15 cellular contexts compared by ENCODE assay signal in the genomic region with DNA sequence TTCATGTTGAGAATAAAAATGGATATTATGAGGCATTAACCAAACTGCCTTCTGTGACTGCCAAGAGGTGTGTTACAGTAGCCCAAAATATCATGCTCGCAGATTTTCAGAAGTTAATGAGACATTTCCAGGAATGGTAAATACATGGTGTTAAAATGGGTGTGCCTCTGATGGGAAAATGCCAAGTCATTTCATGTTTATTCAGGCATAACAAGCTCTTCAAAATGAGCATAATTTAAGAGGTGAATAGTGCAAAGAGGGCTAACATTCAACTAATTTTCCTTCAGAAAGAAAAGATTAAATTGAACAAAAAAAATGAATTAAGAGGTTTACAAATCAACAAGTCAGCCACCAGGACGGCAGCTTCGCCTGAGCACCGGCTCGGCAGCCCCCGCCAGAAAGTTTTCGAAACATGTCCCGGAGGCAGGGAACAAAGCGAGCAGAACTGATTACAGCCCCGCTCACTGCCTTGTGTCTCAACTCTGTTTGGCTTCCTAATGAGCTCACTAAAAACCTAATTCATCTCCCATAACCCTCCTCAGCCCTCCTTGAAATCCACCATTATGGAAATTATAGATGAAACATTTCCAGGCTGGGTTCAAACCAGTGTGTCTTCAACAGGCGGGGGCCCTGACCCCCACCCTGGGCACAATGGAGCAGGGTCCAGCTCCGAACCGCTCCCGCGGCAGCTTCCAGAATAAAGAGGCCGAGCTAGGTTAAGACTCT. TPM values are rescaled to one million over a fixed set of nuclear protein-coding genes. Genes with fewer than 3 reads are reported as not detected.
A peak's percentile ranks its signal among the peaks of the same experiment; 100 is the strongest.
DNase-seq lines count a peak whose midpoint lies in the region; ATAC-seq, FAIRE-seq and TF ChIP-seq lines count a peak whose summit lies in the region.
"Had no signal": no experiment of that assay in that cellular context is flagged by ENCODE, and none has a peak within 500 bp of the region (broad histone marks: within the 10 kb centered on the region; RNA-seq: fewer than 3 reads in every experiment).

No MANE protein-coding gene starts in this region.

- ATAC-seq in heart left ventricle (peak; percentile 77 to 88 (median 82)), omental fat pad (ENCODE audit: low FRiP score) (peak; percentile 25), HG03196 (IDR thresholded peaks at IDR 0.05; ENCODE audit: unreplicated experiment) (no peak)
- ATAC-seq: left colon; stimulated activated naive CD8-positive, alpha-beta T cell treated with anti-CD3 and anti-CD28 coated beads, Interleukin-15, Interleukin-2, amounts not matched to agents 100 U/mL and 50 U/mL, for 24 hours had no signal

- peak overlapping the region; percentile 65 to 84 (median 73) for H3K27ac ChIP-seq in heart left ventricle
- H3K27ac ChIP-seq in WERI-Rb-1: no peak overlapping the region
- H3K27ac ChIP-seq: RWPE1, VCaP had no signal

- H3K4me3 ChIP-seq in HAP-1 (no peak overlapping the region), heart left ventricle (peak overlapping the region in 5 of 12 donors; percentile 0 to 35 (median 6)), WERI-Rb-1 (ENCODE audit: low read depth, low read length) (no peak overlapping the region)

- H3K27me3 ChIP-seq in HAP-1 (ENCODE audit: low read depth) (no peaks in the 10 kb centered on the region), heart left ventricle (no peaks in the 10 kb centered on the region), WERI-Rb-1 (ENCODE audit: insufficient read depth, low read depth, severe bottlenecking) (no peaks in the 10 kb centered on the region)

- DNase-seq in HAP-1 (ENCODE audit: low spot score in 2 of 2) (peak; percentile 34 to 69), astrocyte of the hippocampus (ENCODE audit: low read depth, low spot score) (peak; percentile 71), heart left ventricle (peak; percentile 35 to 75 (median 62)), omental fat pad (ENCODE audit: low spot score) (no peak), activated T-cell treated with anti-CD3 and anti-CD28 coated beads for 4 hours (no peak), WERI-Rb-1 (no peak), HTR-8/SVneo (ENCODE audit: insufficient read length, low spot score) (no peak)
- DNase-seq: activated gamma-delta T cell; AML-193; left colon; NCI-H146; stimulated activated naive CD8-positive, alpha-beta T cell treated with anti-CD3 and anti-CD28 coated beads, Interleukin-15, Interleukin-2, amounts not matched to agents 100 U/mL and 50 U/mL, for 24 hours had no signal

- H3K9me3 ChIP-seq in HAP-1: no peaks in the 10 kb centered on the region
- H3K9me3 ChIP-seq in heart left ventricle: no peaks in the 10 kb centered on the region
- no peaks in the 10 kb centered on the region for H3K9me3 ChIP-seq in WERI-Rb-1 (ENCODE audit: severe bottlenecking)

- no peak for TF ChIP-seq POLR2A in heart left ventricle (IDR thresholded peaks at IDR 0.05)

- TF ChIP-seq CTCF in heart left ventricle (IDR thresholded peaks at IDR 0.05) (no peak), omental fat pad (IDR thresholded peaks at IDR 0.05) (no peak), WERI-Rb-1 (IDR thresholded peaks at IDR 0.05; ENCODE audit: low read depth, low read length) (no peak)

- in situ Hi-C loops in HAP-1 (cut with MboI; ENCODE audit: low sequenced_read_pairs): no loop called here

- H3K4me1 ChIP-seq in HAP-1 (peaks cover 25% of the 10 kb centered on the region), heart left ventricle (peaks cover 0 to 53% (median 35%) of the 10 kb centered on the region in 12 donors)

- intact Hi-C loops in heart left ventricle (cut with DNase I): loop anchor here in 2 of 10 donors (2.0 to 5.0 kb wide), 2 partner anchors 20 to 36 kb away; no protein-coding TSS in a partner anchor

- WGBS in heart left ventricle, 4 donors: 48 to 52% (median 51%) methylated on average over 16 of the region's 16 CpGs

- no peak for FAIRE-seq in HTR-8/SVneo (lab: Jason Lieb, UNC)

- H3K36me3 ChIP-seq in HAP-1 (replicated peaks): no peaks in the 10 kb centered on the region
- peaks cover 0 to 11% (median 0%) of the 10 kb centered on the region in 9 donors for H3K36me3 ChIP-seq in heart left ventricle
- H3K36me3 ChIP-seq in WERI-Rb-1: peaks cover 93% of the 10 kb centered on the region

RNA-seq across cellular contexts. Expression of a gene that starts 44.0 kb away (rescaled TPM):
- total RNA-seq in heart left ventricle (10 to 100 TPM; 38.3 to 56.2 (median 49.7) TPM), omental fat pad (10 to 100 TPM; 28.3 to 87.5 (median 42.2) TPM)
- polyA plus RNA-seq in heart left ventricle: 10 to 100 TPM; 13.2 to 89.7 TPM

Comparison
In these comparisons a context has a peak if more than half of its experiments do, and no peak if none do; other contexts are left out.
1. DNase-seq: peak in HAP-1 (2 of 2), astrocyte of the hippocampus (single experiment) and heart left ventricle (5 of 5); none in omental fat pad (single experiment), activated T-cell treated with anti-CD3 and anti-CD28 coated beads for 4 hours (single experiment), WERI-Rb-1 (single experiment) and HTR-8/SVneo (single experiment).